ENCODE assay signal across 29 cellular contexts in the genomic region with DNA sequence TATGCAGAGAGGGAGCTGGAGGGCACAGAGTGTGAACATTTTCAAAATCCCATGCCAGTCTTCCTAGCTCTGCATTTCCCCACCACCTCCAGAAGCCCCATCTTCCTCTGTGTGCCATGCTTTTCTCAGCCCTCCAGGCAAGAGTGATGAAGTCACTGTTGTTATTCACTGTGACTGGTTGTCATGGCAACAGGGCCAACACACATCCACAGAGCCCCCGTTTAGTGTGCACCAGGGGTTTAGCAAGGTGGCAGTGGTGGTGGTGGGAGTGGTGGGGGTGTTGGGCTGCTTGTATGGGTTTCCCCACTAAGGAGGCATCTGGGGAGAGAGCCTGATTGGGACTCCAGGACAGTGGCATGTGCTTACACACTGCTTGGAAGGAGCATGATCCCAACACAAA.
DNase-seq lines count a peak whose midpoint lies in the region; ATAC-seq, FAIRE-seq and TF ChIP-seq lines count a peak whose summit lies in the region.
"Had no signal": no experiment of that assay in that cellular context is flagged by ENCODE, and none has a peak within 500 bp of the region (broad histone marks: within the 10 kb centered on the region; RNA-seq: fewer than 3 reads in every experiment).

No MANE protein-coding gene starts in this region.

- no peaks in the 10 kb centered on the region for H3K36me3 Mint-ChIP-seq in GM23338 (ENCODE audit: low read depth)
- H3K36me3 Mint-ChIP-seq: activated naive CD8-positive, alpha-beta T cell; CD4-positive, alpha-beta memory T cell; natural killer cell treated with Interleukin-12 subunit alpha and Interleukin-12 subunit beta and Interleukin-15 and Interleukin-18, amount 100 ng/mL, for 72 hours had no signal

- H3K4me1 Mint-ChIP-seq in GM23338 = no peaks in the 10 kb centered on the region
- H3K4me1 Mint-ChIP-seq: activated CD4-positive, alpha-beta T cell treated with anti-CD3 and anti-CD28 coated beads, Interleukin-2, amount 10 ng/mL, durations not matched to agents 7 days and 5 days; activated T-helper 17 cell treated with anti-CD3 and anti-CD28 coated beads, Interleukin-2, amount 50 U/mL, for 72 hours; CD4-positive, alpha-beta memory T cell had no signal

- no CpG with 5 or more reads among the region's 1 CpG for WGBS in mesendoderm (ENCODE audit: extremely low coverage, insufficient coverage, low lambda C conversion rate)

- ATAC-seq in GM23338 = peak; percentile 63
- ATAC-seq: activated T-helper 17 cell treated with anti-CD3 and anti-CD28 coated beads, Interleukin-2, amount 50 U/mL, for 72 hours; heart right ventricle; left ventricle myocardium superior; natural killer cell treated with Interleukin-12 subunit alpha and Interleukin-12 subunit beta and Interleukin-15 and Interleukin-18, amount 100 ng/mL, for 72 hours; sciatic nerve had no signal

- H3K4me2 ChIP-seq in GM23338 (no peak overlapping the region), mesendoderm (ENCODE audit: low read length) (no peak overlapping the region)

- H3K36me3 ChIP-seq in GM23338 (ENCODE audit: insufficient read depth) = no peaks in the 10 kb centered on the region
- H3K36me3 ChIP-seq in mesendoderm (ENCODE audit: control insufficient read depth, insufficient read depth, low read length) = no peaks in the 10 kb centered on the region
- H3K36me3 ChIP-seq: heart right ventricle had no signal

- FAIRE-seq in GM19239 (lab: Jason Lieb, UNC) = no peak
- FAIRE-seq: HTR-8/SVneo had no signal

- no peaks in the 10 kb centered on the region for H3K27me3 ChIP-seq in GM23338 (ENCODE audit: insufficient read depth)
- H3K27me3 ChIP-seq in mesendoderm (ENCODE audit: insufficient read depth, low read length, poor library complexity) = no peaks in the 10 kb centered on the region

- H3K18ac ChIP-seq in mesendoderm (ENCODE audit: low read length) = no peak overlapping the region

- H4K5ac ChIP-seq in mesendoderm (ENCODE audit: low read length) = no peak overlapping the region

- H4K20me1 ChIP-seq in GM23338 (replicated peaks; ENCODE audit: insufficient read depth) = no peaks in the 10 kb centered on the region

- H3K27me3 Mint-ChIP-seq in GM23338 (ENCODE audit: insufficient read depth, low read depth, poor library complexity) = peaks cover 2% of the 10 kb centered on the region
- H3K27me3 Mint-ChIP-seq: stimulated activated naive CD8-positive, alpha-beta T cell treated with anti-CD3 and anti-CD28 coated beads, Interleukin-15, Interleukin-2, amounts not matched to agents 100 ng/mL and 50 ng/mL, for 24 hours had no signal

- peaks cover 4% of the 10 kb centered on the region; the same call in 1 of the 2 replicates for H3K9me2 ChIP-seq in GM23338 (ENCODE audit: insufficient read depth)

- DNase-seq in Daoy (ENCODE audit: low read depth) (peak; percentile 38), GM23338 (ENCODE audit: low spot score) (peak; percentile 50), ecto neural progenitor cell (ENCODE audit: low spot score) (peak; percentile 63), mesendoderm (peak; percentile 81), GM19239 (ENCODE audit: insufficient read length, low spot score) (no peak), glomerular visceral epithelial cell (ENCODE audit: extremely low spot score) (no peak), NCI-H526 treated with DMSO at 0.1 percent for 48 hours (lab: John Stamatoyannopoulos, UW) (no peak)
- DNase-seq: activated CD4-positive, alpha-beta T cell treated with anti-CD3 and anti-CD28 coated beads, Interleukin-2, amount 10 ng/mL, durations not matched to agents 7 days and 5 days; activated CD8-positive, alpha-beta memory T cell treated with anti-CD3 and anti-CD28 coated beads, Interleukin-2, amount 50 U/mL, for 48 hours; aorta; CD4-positive, alpha-beta memory T cell; dermis blood vessel endothelial cell; GF-D8; GOT3; heart right ventricle; Karpas-422; left ventricle myocardium superior; MV-4-11; NCI-H2171 treated with DMSO at 0.1 percent for 48 hours; NCI-H526 had no signal

- H3K27ac ChIP-seq in GM23338 (ENCODE audit: low read depth) (no peak overlapping the region), mesendoderm (ENCODE audit: low read depth, low read length) (no peak overlapping the region)
- H3K27ac ChIP-seq: heart right ventricle, RWPE1, SK-N-MC, VCaP had no signal

- H3K79me2 ChIP-seq in GM23338 (replicated peaks; ENCODE audit: insufficient read depth) (no peaks in the 10 kb centered on the region), mesendoderm (ENCODE audit: control insufficient read depth, insufficient read depth, low read length) (no peaks in the 10 kb centered on the region)

- H3K79me1 ChIP-seq in mesendoderm (ENCODE audit: low read length) = no peaks in the 10 kb centered on the region

- no peak overlapping the region for H3K27ac Mint-ChIP-seq in GM23338
- H3K27ac Mint-ChIP-seq: activated CD4-positive, alpha-beta T cell treated with anti-CD3 and anti-CD28 coated beads, Interleukin-2, amount 10 ng/mL, durations not matched to agents 7 days and 5 days; activated naive CD8-positive, alpha-beta T cell; activated T-helper 17 cell treated with anti-CD3 and anti-CD28 coated beads, Interleukin-2, amount 50 U/mL, for 72 hours; CD4-positive, alpha-beta memory T cell; natural killer cell treated with Interleukin-12 subunit alpha and Interleukin-12 subunit beta and Interleukin-15 and Interleukin-18, amount 100 ng/mL, for 72 hours; stimulated activated naive CD8-positive, alpha-beta T cell treated with anti-CD3 and anti-CD28 coated beads, Interleukin-15, Interleukin-2, amounts not matched to agents 100 ng/mL and 50 ng/mL, for 24 hours had no signal

- H3K4me1 ChIP-seq in GM23338 (ENCODE audit: insufficient read depth) (no peaks in the 10 kb centered on the region), mesendoderm (ENCODE audit: control insufficient read depth, low read depth, low read length) (no peaks in the 10 kb centered on the region)
- H3K4me1 ChIP-seq: heart right ventricle had no signal

- no peak overlapping the region for H3K4ac ChIP-seq in mesendoderm (ENCODE audit: low read depth, low read length)

- no peak overlapping the region for H2BK120ac ChIP-seq in mesendoderm (ENCODE audit: low read depth, low read length)

- H3K4me3 Mint-ChIP-seq in GM23338 = no peak overlapping the region
- H3K4me3 Mint-ChIP-seq: activated CD4-positive, alpha-beta T cell treated with anti-CD3 and anti-CD28 coated beads, Interleukin-2, amount 10 ng/mL, durations not matched to agents 7 days and 5 days; activated naive CD8-positive, alpha-beta T cell; activated T-helper 17 cell treated with anti-CD3 and anti-CD28 coated beads, Interleukin-2, amount 50 U/mL, for 72 hours; CD4-positive, alpha-beta memory T cell; natural killer cell treated with Interleukin-12 subunit alpha and Interleukin-12 subunit beta and Interleukin-15 and Interleukin-18, amount 100 ng/mL, for 72 hours; stimulated activated naive CD8-positive, alpha-beta T cell treated with anti-CD3 and anti-CD28 coated beads, Interleukin-15, Interleukin-2, amounts not matched to agents 100 ng/mL and 50 ng/mL, for 24 hours had no signal

- H4K8ac ChIP-seq in mesendoderm (ENCODE audit: low read depth, low read length) = no peak overlapping the region

- TF ChIP-seq CTCF in GM23338 (conservative IDR thresholded peaks at IDR 0.05; ENCODE audit: low read depth in 2 of 2) = no peak

- H2AK5ac ChIP-seq in mesendoderm (ENCODE audit: low read length) = no peak overlapping the region

- H2BK15ac ChIP-seq in mesendoderm (replicated peaks; ENCODE audit: low read depth) = no peak overlapping the region

- H3K9ac ChIP-seq in mesendoderm (ENCODE audit: low read length) = no peak overlapping the region

- no peaks in the 10 kb centered on the region for H3F3A ChIP-seq in GM23338 (replicated peaks; ENCODE audit: low read depth)

- H3K23ac ChIP-seq in mesendoderm (ENCODE audit: low read length) = no peak overlapping the region

- no peaks in the 10 kb centered on the region for H3K9me3 Mint-ChIP-seq in GM23338
- H3K9me3 Mint-ChIP-seq: activated CD4-positive, alpha-beta T cell treated with anti-CD3 and anti-CD28 coated beads, Interleukin-2, amount 10 ng/mL, durations not matched to agents 7 days and 5 days; activated T-helper 17 cell treated with anti-CD3 and anti-CD28 coated beads, Interleukin-2, amount 50 U/mL, for 72 hours; natural killer cell treated with Interleukin-12 subunit alpha and Interleukin-12 subunit beta and Interleukin-15 and Interleukin-18, amount 100 ng/mL, for 72 hours; stimulated activated naive CD8-positive, alpha-beta T cell treated with anti-CD3 and anti-CD28 coated beads, Interleukin-15, Interleukin-2, amounts not matched to agents 100 ng/mL and 50 ng/mL, for 24 hours had no signal

- H3K4me3 ChIP-seq in GM23338 (no peak overlapping the region), mesendoderm (ENCODE audit: low read length) (no peak overlapping the region)
- H3K4me3 ChIP-seq: heart right ventricle, SK-N-MC had no signal

- no peak overlapping the region for H3K56ac ChIP-seq in mesendoderm (ENCODE audit: low read length)

- no peak overlapping the region for H2AFZ ChIP-seq in GM23338

- H2BK5ac ChIP-seq in mesendoderm (ENCODE audit: low read length) = no peak overlapping the region

TF ChIP-seq in GM23338, 12 proteins besides CTCF, POLR2A, EP300 and RAD21 (continues in another document):
- TF ChIP-seq, protein P1, sequence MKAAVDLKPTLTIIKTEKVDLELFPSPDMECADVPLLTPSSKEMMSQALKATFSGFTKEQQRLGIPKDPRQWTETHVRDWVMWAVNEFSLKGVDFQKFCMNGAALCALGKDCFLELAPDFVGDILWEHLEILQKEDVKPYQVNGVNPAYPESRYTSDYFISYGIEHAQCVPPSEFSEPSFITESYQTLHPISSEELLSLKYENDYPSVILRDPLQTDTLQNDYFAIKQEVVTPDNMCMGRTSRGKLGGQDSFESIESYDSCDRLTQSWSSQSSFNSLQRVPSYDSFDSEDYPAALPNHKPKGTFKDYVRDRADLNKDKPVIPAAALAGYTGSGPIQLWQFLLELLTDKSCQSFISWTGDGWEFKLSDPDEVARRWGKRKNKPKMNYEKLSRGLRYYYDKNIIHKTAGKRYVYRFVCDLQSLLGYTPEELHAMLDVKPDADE (IDR thresholded peaks at IDR 0.05) = no peak
- TF ChIP-seq ZNF114 (CRISPR knock-in tag; IDR thresholded peaks at IDR 0.05) (no peak), JUNB (IDR thresholded peaks at IDR 0.05; ENCODE audit: unreplicated experiment) (no peak), EZH2 (IDR thresholded peaks at IDR 0.05; ENCODE audit: low read depth, unreplicated experiment) (no peak), EZH2phosphoT487 (IDR thresholded peaks at IDR 0.05; ENCODE audit: unreplicated experiment) (no peak), STAT1 (IDR thresholded peaks at IDR 0.05; ENCODE audit: unreplicated experiment) (no peak), NANOG (IDR thresholded peaks at IDR 0.05; ENCODE audit: borderline replicate concordance) (no peak), POLR2AphosphoS5 (IDR thresholded peaks at IDR 0.05; ENCODE audit: low read depth) (no peak), ZNF331 (CRISPR knock-in tag; IDR thresholded peaks at IDR 0.05; ENCODE audit: low read depth) (no peak), CREB1 (CRISPR knock-in tag; IDR thresholded peaks at IDR 0.05; ENCODE audit: low read depth) (no peak)

Comparison
In these comparisons a context has a peak if more than half of its experiments do, and no peak if none do; other contexts are left out.
1. DNase-seq: peak in Daoy (single experiment), GM23338 (single experiment), ecto neural progenitor cell (single experiment) and mesendoderm (single experiment); none in GM19239 (single experiment), glomerular visceral epithelial cell (single experiment) and NCI-H526 treated with DMSO at 0.1 percent for 48 hours (single experiment).